ENCODE assay signal across 17 cellular contexts in genomic region chr16:11125936-11126335, GRCh38.
A peak's percentile ranks its signal among the peaks of the same experiment; 100 is the strongest.
DNase-seq lines count a peak whose midpoint lies in the region; ATAC-seq and TF ChIP-seq lines count a peak whose summit lies in the region.
"Had no signal": no experiment of that assay in that cellular context is flagged by ENCODE, and none has a peak within 500 bp of the region (broad histone marks: within the 10 kb centered on the region; RNA-seq: fewer than 3 reads in every experiment).

No MANE protein-coding gene starts in this region.

- ATAC-seq in activated T-cell treated with anti-CD3 and anti-CD28 coated beads, Interleukin-2, amount 50 U/mL, for 72 hours (replicated peaks in 1 of 2), result no peak
- ATAC-seq in activated CD8-positive, alpha-beta T cell treated with anti-CD3 and anti-CD28 coated beads, Interleukin-2, amount 10 ng/mL, durations not matched to agents 7 days and 5 days, result no peak
- no peak for ATAC-seq in stimulated activated naive B cell treated with anti-CD40 and anti-IgM and Interleukin-4, amounts not matched to agents 10 μg/mL and 1 μg/mL and 100 μg/mL, for 72 hours (replicated peaks)
- ATAC-seq in HG03378 (IDR thresholded peaks at IDR 0.05; ENCODE audit: unreplicated experiment), result no peak
- ATAC-seq: Right ventricle myocardium inferior had no signal

- POLR2A ChIA-PET in activated CD8-positive, alpha-beta T cell treated with anti-CD3 and anti-CD28 coated beads, Interleukin-2, amount 10 ng/mL, durations not matched to agents 7 days and 5 days (lab: Charles Lee), result interaction anchor here (0.5 kb wide), 1 partner anchor 34 kb away, joined by 3 read pairs; no protein-coding TSS in a partner anchor

- H3K9me3 Mint-ChIP-seq in activated T-cell treated with anti-CD3 and anti-CD28 coated beads, Interleukin-2, amount 50 U/mL, for 72 hours, result no peaks in the 10 kb centered on the region
- H3K9me3 Mint-ChIP-seq in activated CD8-positive, alpha-beta T cell treated with anti-CD3 and anti-CD28 coated beads, Interleukin-2, amount 10 ng/mL, durations not matched to agents 7 days and 5 days (ENCODE audit: insufficient read depth), result no peaks in the 10 kb centered on the region
- H3K9me3 Mint-ChIP-seq in nephron, result no peaks in the 10 kb centered on the region
- H3K9me3 Mint-ChIP-seq in stimulated activated naive B cell treated with anti-CD40 and anti-IgM and Interleukin-4, amounts not matched to agents 10 μg/mL and 1 μg/mL and 100 μg/mL, for 72 hours, result no peaks in the 10 kb centered on the region
- H3K9me3 Mint-ChIP-seq: CD4-positive, CD25-positive, alpha-beta regulatory T cell had no signal

- in situ Hi-C loops in GM13976 (cut with MboI; ENCODE audit: low sequenced_read_pairs, unreplicated experiment), result no loop called here

- no peak overlapping the region for H3K4me3 Mint-ChIP-seq in activated T-cell treated with anti-CD3 and anti-CD28 coated beads, Interleukin-2, amount 50 U/mL, for 72 hours
- no peak overlapping the region for H3K4me3 Mint-ChIP-seq in activated CD8-positive, alpha-beta T cell treated with anti-CD3 and anti-CD28 coated beads, Interleukin-2, amount 10 ng/mL, durations not matched to agents 7 days and 5 days
- no peak overlapping the region for H3K4me3 Mint-ChIP-seq in nephron
- H3K4me3 Mint-ChIP-seq in stimulated activated naive B cell treated with anti-CD40 and anti-IgM and Interleukin-4, amounts not matched to agents 10 μg/mL and 1 μg/mL and 100 μg/mL, for 72 hours, result no peak overlapping the region
- H3K4me3 Mint-ChIP-seq: CD4-positive, CD25-positive, alpha-beta regulatory T cell had no signal

- H3K27ac Mint-ChIP-seq in activated T-cell treated with anti-CD3 and anti-CD28 coated beads, Interleukin-2, amount 50 U/mL, for 72 hours, result peak overlapping the region; percentile 67
- H3K27ac Mint-ChIP-seq in activated CD8-positive, alpha-beta T cell treated with anti-CD3 and anti-CD28 coated beads, Interleukin-2, amount 10 ng/mL, durations not matched to agents 7 days and 5 days, result peak overlapping the region; percentile 25
- peak overlapping the region; percentile 53 to 96 (median 91) for H3K27ac Mint-ChIP-seq in nephron
- H3K27ac Mint-ChIP-seq in stimulated activated naive B cell treated with anti-CD40 and anti-IgM and Interleukin-4, amounts not matched to agents 10 μg/mL and 1 μg/mL and 100 μg/mL, for 72 hours, result peak overlapping the region; percentile 80

- H3K27me3 Mint-ChIP-seq in activated T-cell treated with anti-CD3 and anti-CD28 coated beads, Interleukin-2, amount 50 U/mL, for 72 hours (ENCODE audit: low read depth), result no peaks in the 10 kb centered on the region
- no peaks in the 10 kb centered on the region for H3K27me3 Mint-ChIP-seq in activated CD8-positive, alpha-beta T cell treated with anti-CD3 and anti-CD28 coated beads, Interleukin-2, amount 10 ng/mL, durations not matched to agents 7 days and 5 days (ENCODE audit: low read depth)
- H3K27me3 Mint-ChIP-seq in nephron (ENCODE audit: low read depth), result no peaks in the 10 kb centered on the region
- no peaks in the 10 kb centered on the region for H3K27me3 Mint-ChIP-seq in stimulated activated naive B cell treated with anti-CD40 and anti-IgM and Interleukin-4, amounts not matched to agents 10 μg/mL and 1 μg/mL and 100 μg/mL, for 72 hours
- H3K27me3 Mint-ChIP-seq: CD4-positive, CD25-positive, alpha-beta regulatory T cell had no signal

- no peak for DNase-seq in activated T-cell treated with anti-CD3 and anti-CD28 coated beads, Interleukin-2, amount 50 U/mL, for 72 hours
- DNase-seq in activated T-cell treated with anti-CD3 and anti-CD28 coated beads for 4 hours (no peak), GM13976 (ENCODE audit: low spot score) (no peak)
- no peak for DNase-seq in activated CD8-positive, alpha-beta T cell treated with anti-CD3 and anti-CD28 coated beads, Interleukin-2, amount 10 ng/mL, durations not matched to agents 7 days and 5 days
- no peak for DNase-seq in stimulated activated naive B cell treated with anti-CD40 and anti-IgM and Interleukin-4, amounts not matched to agents 10 μg/mL and 1 μg/mL and 100 μg/mL, for 72 hours
- DNase-seq: CD4-positive, CD25-positive, alpha-beta regulatory T cell; GM23248; H7; NCI-H1105 treated with DMSO at 0.1 percent for 48 hours; NCI-H2029; NCI-H446 treated with DMSO at 0.1 percent for 48 hours; NCI-H526; PC-9; SJCRH30 had no signal

- CTCF ChIA-PET in activated CD8-positive, alpha-beta T cell treated with anti-CD3 and anti-CD28 coated beads, Interleukin-2, amount 10 ng/mL, durations not matched to agents 7 days and 5 days (lab: Charles Lee), result no interaction called here

- H3K36me3 Mint-ChIP-seq in activated T-cell treated with anti-CD3 and anti-CD28 coated beads, Interleukin-2, amount 50 U/mL, for 72 hours (ENCODE audit: insufficient read depth in 2 of 2), result peaks cover 13 to 24% of the 10 kb centered on the region in 2 donors
- peaks cover 70% of the 10 kb centered on the region for H3K36me3 Mint-ChIP-seq in activated CD8-positive, alpha-beta T cell treated with anti-CD3 and anti-CD28 coated beads, Interleukin-2, amount 10 ng/mL, durations not matched to agents 7 days and 5 days (ENCODE audit: low read depth)
- peaks cover 37% of the 10 kb centered on the region for H3K36me3 Mint-ChIP-seq in nephron (ENCODE audit: low read depth)
- H3K36me3 Mint-ChIP-seq in stimulated activated naive B cell treated with anti-CD40 and anti-IgM and Interleukin-4, amounts not matched to agents 10 μg/mL and 1 μg/mL and 100 μg/mL, for 72 hours, result peaks cover 71 to 82% of the 10 kb centered on the region in 2 donors

- peaks cover 49% of the 10 kb centered on the region for H3K4me1 Mint-ChIP-seq in activated T-cell treated with anti-CD3 and anti-CD28 coated beads, Interleukin-2, amount 50 U/mL, for 72 hours (ENCODE audit: low read depth)
- peaks cover 68% of the 10 kb centered on the region for H3K4me1 Mint-ChIP-seq in activated CD8-positive, alpha-beta T cell treated with anti-CD3 and anti-CD28 coated beads, Interleukin-2, amount 10 ng/mL, durations not matched to agents 7 days and 5 days (ENCODE audit: low read depth)
- peaks cover 73% of the 10 kb centered on the region for H3K4me1 Mint-ChIP-seq in nephron
- H3K4me1 Mint-ChIP-seq in stimulated activated naive B cell treated with anti-CD40 and anti-IgM and Interleukin-4, amounts not matched to agents 10 μg/mL and 1 μg/mL and 100 μg/mL, for 72 hours, result peaks cover 32 to 50% of the 10 kb centered on the region in 2 donors

- TF ChIP-seq CTCF in nephron (IDR thresholded peaks at IDR 0.05; ENCODE audit: unreplicated experiment in 3 of 3), result no peak
- TF ChIP-seq CTCF in GM13976 (IDR thresholded peaks at IDR 0.05; ENCODE audit: borderline replicate concordance, control extremely low read depth, extremely low read depth, insufficient read depth, missing control alignments), result no peak

Comparison
In these comparisons a context has a peak if more than half of its experiments do, and no peak if none do; other contexts are left out.
1. H3K27ac Mint-ChIP-seq: peak in every context shown above with its lines; median percentile 91 in nephron; 80 in stimulated activated naive B cell treated with anti-CD40 and anti-IgM and Interleukin-4, amounts not matched to agents 10 μg/mL and 1 μg/mL and 100 μg/mL, for 72 hours; 67 in activated T-cell treated with anti-CD3 and anti-CD28 coated beads, Interleukin-2, amount 50 U/mL, for 72 hours; 25 in activated CD8-positive, alpha-beta T cell treated with anti-CD3 and anti-CD28 coated beads, Interleukin-2, amount 10 ng/mL, durations not matched to agents 7 days and 5 days.